8 cellular contexts compared by ENCODE assay signal in the genomic region with DNA sequence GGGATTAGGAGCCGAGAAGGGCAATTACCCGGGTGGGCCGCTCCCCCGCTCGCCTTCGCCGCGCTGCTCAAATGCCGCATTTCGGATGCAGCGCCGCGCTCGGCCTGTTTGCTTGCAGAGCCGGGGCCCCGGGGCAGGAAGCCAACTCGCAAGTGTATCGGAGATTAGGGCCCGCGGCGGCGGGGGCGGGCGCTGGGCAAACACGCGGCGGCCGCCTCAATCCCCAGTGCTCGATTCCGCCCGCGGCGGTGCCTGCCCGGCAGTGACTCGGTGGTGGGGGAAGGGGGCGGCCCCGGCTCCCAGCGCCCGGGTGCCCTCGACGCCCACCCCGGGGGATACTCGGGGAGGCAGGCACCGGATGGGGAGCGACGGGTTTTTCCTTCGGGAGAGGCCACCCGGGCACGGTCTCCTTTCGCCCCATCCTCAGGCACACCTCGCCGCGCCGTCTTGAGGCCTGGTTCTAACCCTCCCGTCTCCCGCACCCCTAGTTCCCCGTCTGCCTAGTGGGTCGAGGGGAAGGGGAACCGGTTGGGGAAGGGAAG. TPM values are rescaled to one million over a fixed set of nuclear protein-coding genes. Genes with fewer than 3 reads are reported as not detected.
DNase-seq lines count a peak whose midpoint lies in the region; ATAC-seq and TF ChIP-seq lines count a peak whose summit lies in the region.

No MANE protein-coding gene starts in this region.

- H3K4me3 Mint-ChIP-seq in CD4-positive, alpha-beta memory T cell, result peak overlapping the region; percentile 22 to 92 (median 90)
- H3K4me3 Mint-ChIP-seq in T-helper 2 cell treated with Interferon-gamma antibody and Interleukin-4, amounts not matched to agents 5 μg/mL and 100 μg/mL, for 36 hours, result peak overlapping the region; percentile 85
- H3K4me3 Mint-ChIP-seq in progenitor cell of endocrine pancreas (ENCODE audit: low read depth), result peak overlapping the region; percentile 50

- H3K9me3 Mint-ChIP-seq in CD4-positive, alpha-beta memory T cell, result peaks cover 0 to 5% (median 0%) of the 10 kb centered on the region in 8 donors
- H3K9me3 Mint-ChIP-seq in T-helper 2 cell treated with Interferon-gamma antibody and Interleukin-4, amounts not matched to agents 5 μg/mL and 100 μg/mL, for 36 hours, result no peaks in the 10 kb centered on the region
- no peaks in the 10 kb centered on the region for H3K9me3 Mint-ChIP-seq in progenitor cell of endocrine pancreas (ENCODE audit: low read depth)

- peaks cover 10 to 31% of the 10 kb centered on the region in 2 donors for H3K27me3 Mint-ChIP-seq in CD4-positive, alpha-beta memory T cell
- peaks cover 58% of the 10 kb centered on the region for H3K27me3 Mint-ChIP-seq in T-helper 2 cell treated with Interferon-gamma antibody and Interleukin-4, amounts not matched to agents 5 μg/mL and 100 μg/mL, for 36 hours (ENCODE audit: low read depth)
- peaks cover 71% of the 10 kb centered on the region for H3K27me3 Mint-ChIP-seq in progenitor cell of endocrine pancreas

- POLR2A ChIA-PET in CD4-positive, alpha-beta memory T cell (lab: Charles Lee; ENCODE audit: partially characterized antibody), result interaction anchor here (3.9 kb wide), 1 partner anchor 58 kb away, joined by 18 read pairs; a partner anchor contains a TSS

- H3K9me3 ChIP-seq in CD4-positive, alpha-beta memory T cell (ENCODE audit: control insufficient read depth in 1 of 2, low read length in 2 of 2), result no peaks in the 10 kb centered on the region

- under 1% methylated on average over 59 of the region's 59 CpGs for WGBS in urinary bladder

- H3K4me1 Mint-ChIP-seq in CD4-positive, alpha-beta memory T cell, result peaks cover 11 to 21% (median 15%) of the 10 kb centered on the region in 4 donors
- peaks cover 15% of the 10 kb centered on the region for H3K4me1 Mint-ChIP-seq in T-helper 2 cell treated with Interferon-gamma antibody and Interleukin-4, amounts not matched to agents 5 μg/mL and 100 μg/mL, for 36 hours (ENCODE audit: low read depth)
- peaks cover 8% of the 10 kb centered on the region for H3K4me1 Mint-ChIP-seq in progenitor cell of endocrine pancreas (ENCODE audit: low read depth)

- intact Hi-C loops in CD4-positive, alpha-beta memory T cell (cut with micrococcal nuclease), result loop anchor here (2.0 to 10.0 kb wide), 3 partner anchors 59 to 1251 kb away; a partner anchor contains a TSS
- intact Hi-C loops in left ventricle myocardium superior (cut with micrococcal nuclease), result no loop called here

- H3K27ac ChIP-seq in CD4-positive, alpha-beta memory T cell (ENCODE audit: low read depth, low read length), result no peak overlapping the region
- H3K27ac ChIP-seq in urinary bladder (ENCODE audit: low read depth), result no peak overlapping the region

- peak overlapping the region in 1 of 2 donors; percentile 41 for H3K4me3 ChIP-seq in CD4-positive, alpha-beta memory T cell (ENCODE audit: low read length in 2 of 2)
- H3K4me3 ChIP-seq in urinary bladder (ENCODE audit: low read depth, low read length), result peak overlapping the region; percentile 38

- CTCF ChIA-PET in CD4-positive, alpha-beta memory T cell (lab: Charles Lee; ENCODE audit: partially characterized antibody), result interaction anchor here (0.8 to 8.2 kb wide), 9 partner anchors 14 to 283 kb away, joined by 3 to 184 read pairs (median 20); a partner anchor contains a TSS

- no peaks in the 10 kb centered on the region for H3K36me3 Mint-ChIP-seq in CD4-positive, alpha-beta memory T cell
- no peaks in the 10 kb centered on the region for H3K36me3 Mint-ChIP-seq in T-helper 2 cell treated with Interferon-gamma antibody and Interleukin-4, amounts not matched to agents 5 μg/mL and 100 μg/mL, for 36 hours (ENCODE audit: low read depth)
- H3K36me3 Mint-ChIP-seq in progenitor cell of endocrine pancreas (ENCODE audit: insufficient read depth), result no peaks in the 10 kb centered on the region

- TF ChIP-seq CTCF in progenitor cell of endocrine pancreas (IDR thresholded peaks at IDR 0.05; ENCODE audit: unreplicated experiment), result no peak

- no peak overlapping the region for H3K27ac Mint-ChIP-seq in CD4-positive, alpha-beta memory T cell
- no peak overlapping the region for H3K27ac Mint-ChIP-seq in T-helper 2 cell treated with Interferon-gamma antibody and Interleukin-4, amounts not matched to agents 5 μg/mL and 100 μg/mL, for 36 hours
- H3K27ac Mint-ChIP-seq in progenitor cell of endocrine pancreas, result no peak overlapping the region

- H3K27me3 ChIP-seq in CD4-positive, alpha-beta memory T cell (ENCODE audit: insufficient read depth, low read length), result peaks cover 17% of the 10 kb centered on the region

- peak; percentile 64 to 76 (median 65) for DNase-seq in CD4-positive, alpha-beta memory T cell
- DNase-seq in T-helper 2 cell treated with Interferon-gamma antibody and Interleukin-4, amounts not matched to agents 5 μg/mL and 100 μg/mL, for 36 hours (ENCODE audit: low spot score), result peak; percentile 79
- DNase-seq in amniotic epithelial cell (ENCODE audit: low read depth) (peak; percentile 39), left ventricle myocardium superior (peak; percentile 93), progenitor cell of endocrine pancreas (ENCODE audit: low spot score, unreplicated experiment) (peak; percentile 43)

- H3K36me3 ChIP-seq in CD4-positive, alpha-beta memory T cell (ENCODE audit: insufficient read depth, low read length), result no peaks in the 10 kb centered on the region
- no peaks in the 10 kb centered on the region for H3K36me3 ChIP-seq in urinary bladder (ENCODE audit: insufficient read depth)

- peak; percentile 43 for ATAC-seq in HG03159 (IDR thresholded peaks at IDR 0.05; ENCODE audit: unreplicated experiment)
- ATAC-seq in left ventricle myocardium superior, result peak; percentile 45
- ATAC-seq in GM21825 (IDR thresholded peaks at IDR 0.05; ENCODE audit: unreplicated experiment), result no peak

- H3K4me1 ChIP-seq in CD4-positive, alpha-beta memory T cell (ENCODE audit: insufficient read depth, low read length), result peaks cover 23% of the 10 kb centered on the region
- H3K4me1 ChIP-seq in urinary bladder (ENCODE audit: insufficient read depth), result peaks cover 3% of the 10 kb centered on the region

RNA-seq across cellular contexts. Expression of a gene that starts 26.6 kb away (rescaled TPM):
- total RNA-seq in CD4-positive, alpha-beta memory T cell, result not detected
- not detected for polyA plus RNA-seq in CD4-positive, alpha-beta memory T cell
- total RNA-seq in left ventricle myocardium superior (not detected), progenitor cell of endocrine pancreas (not detected in 2 replicates), urinary bladder (not detected)
- 0.08 TPM for polyA plus RNA-seq in urinary bladder

RNA-seq across cellular contexts. Expression of a gene that starts 38.3 kb away (rescaled TPM):
- 10 to 100 TPM; 38.4 to 38.9 TPM for total RNA-seq in CD4-positive, alpha-beta memory T cell
- 10 to 100 TPM; 21.3 to 23.5 TPM for polyA plus RNA-seq in CD4-positive, alpha-beta memory T cell
- total RNA-seq in left ventricle myocardium superior (15.4 TPM), progenitor cell of endocrine pancreas (30.2 and 32.7 TPM in 2 replicates), urinary bladder (14.6 TPM)
- 18.2 TPM for polyA plus RNA-seq in urinary bladder

RNA-seq across cellular contexts. Expression of a gene that starts 57.3 kb away (rescaled TPM):
- 1 to 10 TPM; 7.0 to 7.4 TPM for total RNA-seq in CD4-positive, alpha-beta memory T cell
- polyA plus RNA-seq in CD4-positive, alpha-beta memory T cell, result 10 to 100 TPM; 20.5 to 41.5 TPM
- total RNA-seq in left ventricle myocardium superior, result 97.7 TPM
- total RNA-seq in progenitor cell of endocrine pancreas, result 9.8 and 10.2 TPM in 2 replicates
- total RNA-seq in urinary bladder, result 13.0 TPM
- 35.2 TPM for polyA plus RNA-seq in urinary bladder

RNA-seq across cellular contexts. Expression of a gene that starts 58.4 kb away (rescaled TPM):
- total RNA-seq in CD4-positive, alpha-beta memory T cell, result 100 to 1,000 TPM; 187 to 188 TPM
- 100 to 1,000 TPM; 239 to 400 TPM for polyA plus RNA-seq in CD4-positive, alpha-beta memory T cell
- total RNA-seq in left ventricle myocardium superior, result 216 TPM
- total RNA-seq in progenitor cell of endocrine pancreas, result 249 and 256 TPM in 2 replicates
- 117 TPM for total RNA-seq in urinary bladder
- 178 TPM for polyA plus RNA-seq in urinary bladder

Comparison
In these comparisons a context has a peak if more than half of its experiments do, and no peak if none do; other contexts are left out.
1. DNase-seq: peak in every context shown above with its lines; median percentile 93 in left ventricle myocardium superior; 79 in T-helper 2 cell treated with Interferon-gamma antibody and Interleukin-4, amounts not matched to agents 5 μg/mL and 100 μg/mL, for 36 hours; 65 in CD4-positive, alpha-beta memory T cell; 43 in progenitor cell of endocrine pancreas; 39 in amniotic epithelial cell.